8 cellular contexts compared by ENCODE assay signal in the genomic region with DNA sequence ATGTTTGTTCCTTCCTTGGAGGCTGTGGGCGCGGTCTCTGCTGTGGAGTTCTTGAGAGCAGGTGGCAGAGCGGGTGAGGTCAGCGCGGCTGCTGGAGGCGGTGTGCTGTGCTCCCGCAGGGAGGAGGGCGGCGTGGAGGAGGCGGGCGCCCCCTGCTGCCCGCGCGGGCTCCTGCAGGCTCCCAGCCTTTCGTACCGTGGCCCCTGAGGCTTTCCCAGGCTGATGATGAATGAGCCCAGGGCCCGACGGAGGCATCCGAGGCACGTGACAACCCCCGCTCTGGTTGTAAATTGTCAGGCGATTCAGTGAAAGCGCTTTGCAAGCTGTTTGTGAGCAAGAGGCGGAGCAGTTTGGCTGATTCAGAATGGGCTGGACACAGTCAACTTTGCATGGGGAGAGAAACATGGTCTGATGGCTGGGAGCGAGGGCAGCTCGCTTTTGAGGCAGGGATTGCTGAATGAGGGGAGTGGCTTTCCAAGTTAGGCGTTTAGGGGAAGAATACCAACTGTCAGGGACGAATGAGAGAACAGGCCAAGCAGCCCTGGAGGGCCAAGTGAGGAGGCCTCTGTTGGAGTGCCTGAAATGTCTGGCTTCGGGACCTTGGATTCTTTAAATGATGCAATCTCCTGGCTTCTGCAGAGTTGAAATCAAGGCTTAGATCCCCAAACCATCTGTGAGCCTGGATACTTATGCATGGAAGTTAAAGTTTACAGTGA. TPM values are rescaled to one million over a fixed set of nuclear protein-coding genes. Genes with fewer than 3 reads are reported as not detected.
A peak's percentile ranks its signal among the peaks of the same experiment; 100 is the strongest.
DNase-seq lines count a peak whose midpoint lies in the region; ATAC-seq and TF ChIP-seq lines count a peak whose summit lies in the region.

No MANE protein-coding gene starts in this region.

- ATAC-seq in HCT116: peak; percentile 99
- peak; percentile 98 for ATAC-seq in activated B cell treated with CpG ODN at 0.5 μM for 24 hours (ENCODE audit: low read depth)

- intact Hi-C loops in HCT116 (cut with micrococcal nuclease): loop anchor here (1.0 to 5.0 kb wide), 3 partner anchors 77 to 357 kb away; no protein-coding TSS in a partner anchor
- intact Hi-C loops in activated B cell treated with CpG ODN at 0.5 μM for 24 hours (cut with micrococcal nuclease): loop anchor here (1.0 kb wide), 8 partner anchors 33 to 357 kb away; partner anchors contain the start of gene ATXN7L1
- intact Hi-C loops in mammary epithelial cell (cut with micrococcal nuclease): loop anchor here (1.0 kb wide), 4 partner anchors 33 to 357 kb away; partner anchors contain the start of gene ATXN7L1

- H3K4me1 Mint-ChIP-seq in activated B cell treated with CpG ODN at 0.5 μM for 24 hours (peaks cover 22% of the 10 kb centered on the region), immature natural killer cell (peaks cover 5 to 14% of the 10 kb centered on the region in 2 donors)

- H3K36me3 ChIP-seq in DOHH2 (ENCODE audit: control insufficient read depth, low read length) (no peaks in the 10 kb centered on the region), HCT116 (ENCODE audit: control insufficient read depth in 1 of 2, insufficient read depth in 2 of 2, low read length in 2 of 2) (no peaks in the 10 kb centered on the region), mammary epithelial cell (ENCODE audit: insufficient read depth, low read length) (no peaks in the 10 kb centered on the region)

- CTCF ChIA-PET in HCT116 (lab: Charles Lee) (interaction anchor here (1.0 to 1.7 kb wide), 5 partner anchors 20 to 357 kb away, joined by 3 to 9 read pairs (median 3); no protein-coding TSS in a partner anchor), activated B cell treated with CpG ODN at 0.5 μM for 24 hours (lab: Charles Lee) (interaction anchor here (0.7 to 3.5 kb wide), 8 partner anchors 14 to 353 kb away, joined by 3 to 34 read pairs (median 6); no protein-coding TSS in a partner anchor), mammary epithelial cell (lab: Charles Lee; ENCODE audit: low non-redundant PET) (interaction anchor here (0.7 kb wide), 1 partner anchor 589 kb away, joined by 5 read pairs; no protein-coding TSS in a partner anchor)

- POLR2A ChIA-PET in HCT116 (lab: Charles Lee): no interaction called here
- POLR2A ChIA-PET in activated B cell treated with CpG ODN at 0.5 μM for 24 hours (lab: Charles Lee): no interaction called here

- dilution Hi-C loops in mammary epithelial cell (cut with HindIII; ENCODE audit: low sequenced_read_pairs): no loop called here

- H3K27ac ChIP-seq in DOHH2 (ENCODE audit: low read depth, low read length) (no peak overlapping the region), HCT116 (ENCODE audit: low read depth, low read length) (no peak overlapping the region), mammary epithelial cell (ENCODE audit: insufficient read depth, low read depth, low read length) (no peak overlapping the region)

- H3K36me3 Mint-ChIP-seq in activated B cell treated with CpG ODN at 0.5 μM for 24 hours (ENCODE audit: low read depth): no peaks in the 10 kb centered on the region
- H3K36me3 Mint-ChIP-seq in immature natural killer cell: peaks cover 13 to 16% (median 15%) of the 10 kb centered on the region in 3 donors

- peak; percentile 100 for TF ChIP-seq CTCF in DOHH2 (IDR thresholded peaks at IDR 0.05; ENCODE audit: low read depth, low read length, poor library complexity, severe bottlenecking)
- TF ChIP-seq CTCF in HCT116 (IDR thresholded peaks at IDR 0.05 in 2 of 3, conservative IDR thresholded peaks at IDR 0.05 in 1 of 3; ENCODE audit: borderline replicate concordance in 1 of 3, insufficient read depth in 1 of 3, low read depth in 2 of 3, low read length in 2 of 3): peak; percentile 96 to 98 (median 97)
- TF ChIP-seq CTCF in activated B cell treated with CpG ODN at 0.5 μM for 24 hours (IDR thresholded peaks at IDR 0.05): no peak
- TF ChIP-seq CTCF in mammary epithelial cell (conservative IDR thresholded peaks at IDR 0.05 in 1 of 2, IDR thresholded peaks at IDR 0.05 in 1 of 2; ENCODE audit: extremely low read depth in 1 of 2, insufficient read depth in 1 of 2, low read depth in 1 of 2, low read length in 2 of 2): peak; percentile 74 to 96

- DNase-seq in HCT116 (ENCODE audit: low read depth, low spot score): peak; percentile 63
- DNase-seq in NCI-H146 treated with DMSO at 0.1 percent for 48 hours (lab: John Stamatoyannopoulos, UW; ENCODE audit: unreplicated experiment): peak; percentile 70
- DNase-seq in activated B cell treated with CpG ODN at 0.5 μM for 24 hours: peak; percentile 73
- peak; percentile 88 for DNase-seq in mammary epithelial cell
- DNase-seq in immature natural killer cell: peak; percentile 69 to 78 (median 76)
- peak; percentile 72 to 75 for DNase-seq in stimulated activated CD4-positive, alpha-beta T cell treated with anti-CD3 and anti-CD28 coated beads, Interleukin-12 subunit alpha, Interleukin-12 subunit beta, amount 100 ng/mL, for 24 hours (ENCODE audit: low read depth in 2 of 2)
- DNase-seq in NCI-H128 (lab: John Stamatoyannopoulos, UW; ENCODE audit: unreplicated experiment): no peak

- peak; percentile 98 for TF ChIP-seq RAD21 in HCT116 (IDR thresholded peaks at IDR 0.05; ENCODE audit: low read depth)

- no peaks in the 10 kb centered on the region for H3K9me2 ChIP-seq in DOHH2 (replicated peaks; ENCODE audit: control insufficient read depth, low read length)
- no peaks in the 10 kb centered on the region for H3K9me2 ChIP-seq in HCT116 (ENCODE audit: insufficient read depth)

- H3K4me1 ChIP-seq in DOHH2 (ENCODE audit: control insufficient read depth, low read length) (peaks cover 21% of the 10 kb centered on the region), HCT116 (ENCODE audit: control insufficient read depth in 1 of 2, insufficient read depth in 2 of 2, low read length in 2 of 2) (peaks cover 8 to 12% of the 10 kb centered on the region in 2 experiments; a peak in 3 of 4 replicates), mammary epithelial cell (ENCODE audit: insufficient read depth, low read length) (peaks cover 8% of the 10 kb centered on the region)

- H3K27ac Mint-ChIP-seq in activated B cell treated with CpG ODN at 0.5 μM for 24 hours: no peak overlapping the region
- peak overlapping the region in 1 of 6 donors; percentile 46 for H3K27ac Mint-ChIP-seq in immature natural killer cell

- TF ChIP-seq POLR2A in HCT116 (IDR thresholded peaks at IDR 0.05; ENCODE audit: borderline replicate concordance, extremely low read depth, insufficient read depth, insufficient read length): no peak

- no peaks in the 10 kb centered on the region for H3K79me2 ChIP-seq in DOHH2 (ENCODE audit: control insufficient read depth, low read length)
- H3K79me2 ChIP-seq in HCT116 (ENCODE audit: insufficient read depth, low read length): no peaks in the 10 kb centered on the region
- H3K79me2 ChIP-seq in mammary epithelial cell (ENCODE audit: insufficient read depth, low read length): no peaks in the 10 kb centered on the region

- no peak overlapping the region; the same call in 1 of the 2 replicates for H3K9ac ChIP-seq in HCT116 (ENCODE audit: low read length)
- no peak overlapping the region for H3K9ac ChIP-seq in mammary epithelial cell (ENCODE audit: insufficient read depth, low read length)

- peak overlapping the region; percentile 17; the same call in 1 of the 2 replicates for H3K4me3 ChIP-seq in DOHH2 (ENCODE audit: low read length)
- peak overlapping the region in 1 of 2 experiments; percentile 19; a peak in 2 of 4 replicates for H3K4me3 ChIP-seq in HCT116 (replicated peaks in 1 of 2; ENCODE audit: low read depth in 1 of 2, low read length in 2 of 2)
- no peak overlapping the region for H3K4me3 ChIP-seq in mammary epithelial cell (replicated peaks in 1 of 3; ENCODE audit: insufficient read depth in 1 of 3, low read depth in 2 of 3, low read length in 3 of 3)

- H3K9me3 ChIP-seq in DOHH2 (ENCODE audit: control insufficient read depth, insufficient read depth, low read length) (peaks cover 16% of the 10 kb centered on the region), HCT116 (ENCODE audit: control insufficient read depth in 1 of 2, insufficient read depth in 1 of 2, low read depth in 1 of 2, low read length in 2 of 2) (no peaks in the 10 kb centered on the region), mammary epithelial cell (replicated peaks; ENCODE audit: insufficient read depth, low read length) (no peaks in the 10 kb centered on the region)

- RAD21 ChIA-PET in HCT116 (lab: Charles Lee; ENCODE audit: low non-redundant PET in 1 of 2, low total read pairs in 2 of 2, uncharacterized antibody in 2 of 2, unreplicated experiment in 2 of 2): no interaction called here

- H4K20me1 ChIP-seq in DOHH2 (ENCODE audit: control insufficient read depth, insufficient read depth, low read depth, low read length) (no peaks in the 10 kb centered on the region), HCT116 (ENCODE audit: insufficient read depth) (no peaks in the 10 kb centered on the region), mammary epithelial cell (ENCODE audit: insufficient read depth, low read length) (no peaks in the 10 kb centered on the region)

- WGBS in mammary epithelial cell (ENCODE audit: low coverage, missing lambda C conversion rate): 32% methylated on average over 8 of the region's 29 CpGs

- H2AFZ ChIP-seq in HCT116 (ENCODE audit: low read depth, low read length, poor library complexity, severe bottlenecking) (peak overlapping the region; percentile 89), mammary epithelial cell (ENCODE audit: low read depth, low read length) (peak overlapping the region; percentile 31)

- peak overlapping the region; percentile 48 for H3K4me2 ChIP-seq in DOHH2 (ENCODE audit: low read length)
- peak overlapping the region; percentile 69 for H3K4me2 ChIP-seq in HCT116 (ENCODE audit: low read length)
- peak overlapping the region; percentile 30 for H3K4me2 ChIP-seq in mammary epithelial cell (ENCODE audit: insufficient read depth, low read depth, low read length)

- H3K27me3 Mint-ChIP-seq in activated B cell treated with CpG ODN at 0.5 μM for 24 hours (peaks cover 4% of the 10 kb centered on the region), immature natural killer cell (ENCODE audit: low read depth in 3 of 3) (peaks cover 5 to 11% (median 8%) of the 10 kb centered on the region in 3 donors)

- in situ Hi-C loops in mammary epithelial cell (cut with MboI; ENCODE audit: low sequenced_read_pairs in 2 of 2): loop anchor here (10.0 to 25.0 kb wide), 2 partner anchors 122 to 245 kb away; partner anchors contain the start of gene ATXN7L1 (in 1 of the 2)

- H3K4me3 Mint-ChIP-seq in activated B cell treated with CpG ODN at 0.5 μM for 24 hours (no peak overlapping the region), immature natural killer cell (peak overlapping the region in 1 of 5 donors; percentile 2)

- BruUV-seq in HCT116 (replicated peaks; lab: Mats Ljungman, UMichigan) (no TSS peak), mammary epithelial cell (replicated peaks; lab: Mats Ljungman, UMichigan) (no TSS peak)

- H3K27me3 ChIP-seq in DOHH2 (ENCODE audit: control insufficient read depth, low read length) (no peaks in the 10 kb centered on the region), HCT116 (ENCODE audit: insufficient read depth, low read length) (no peaks in the 10 kb centered on the region), mammary epithelial cell (ENCODE audit: insufficient read depth, low read length) (no peaks in the 10 kb centered on the region)

- no peaks in the 10 kb centered on the region for H3F3A ChIP-seq in DOHH2 (ENCODE audit: control insufficient read depth, insufficient read depth)

- H3K9me3 Mint-ChIP-seq in activated B cell treated with CpG ODN at 0.5 μM for 24 hours: peaks cover 12% of the 10 kb centered on the region
- H3K9me3 Mint-ChIP-seq in immature natural killer cell: peaks cover 0 to 7% (median under 1%) of the 10 kb centered on the region in 6 donors

RNA-seq across cellular contexts. Expression of gene CDHR3, which starts 46.6 kb away (rescaled TPM):
- total RNA-seq in HCT116 (2021; ENCODE audit: unreplicated experiment) (5.5 TPM), activated B cell treated with CpG ODN at 0.5 μM for 24 hours (0.56 and 0.75 TPM in 2 replicates), mammary epithelial cell (1 to 10 TPM; 3.2 to 3.4 TPM)
- 3.0 and 3.8 TPM in 2 replicates for polyA plus RNA-seq in HCT116 (2012)
- polyA plus RNA-seq in mammary epithelial cell (0.82 TPM), immature natural killer cell (1 to 10 TPM; 1.2 to 3.4 (median 2.1) TPM)
- polyA minus RNA-seq in mammary epithelial cell: not detected
